In genomic region chr3:138609898-138610266, GRCh38 we compare ENCODE assay signal across 8 cellular contexts. TPM values are rescaled to one million over a fixed set of nuclear protein-coding genes. Genes with fewer than 3 reads are reported as not detected.
DNase-seq lines count a peak whose midpoint lies in the region; ATAC-seq and TF ChIP-seq lines count a peak whose summit lies in the region.

No MANE protein-coding gene starts in this region.

- no peak for TF ChIP-seq CTCF in cardiac muscle cell (IDR thresholded peaks at IDR 0.05; ENCODE audit: low read depth, low read length)
- no peak for TF ChIP-seq CTCF in lower lobe of right lung (IDR thresholded peaks at IDR 0.05)
- no peak for TF ChIP-seq CTCF in upper lobe of right lung (IDR thresholded peaks at IDR 0.05)

- intact Hi-C loops in left ventricle myocardium superior (cut with micrococcal nuclease) (no loop called here), lower lobe of right lung (cut with DNase I) (no loop called here), upper lobe of right lung (cut with DNase I) (no loop called here)

- H3K27me3 Mint-ChIP-seq in activated naive CD8-positive, alpha-beta T cell treated with anti-CD3 and anti-CD28 coated beads, Interleukin-2, amount 10 ng/mL, durations not matched to agents 7 days and 5 days, result peaks cover 2% of the 10 kb centered on the region

- H3K9me3 Mint-ChIP-seq in activated naive CD8-positive, alpha-beta T cell treated with anti-CD3 and anti-CD28 coated beads, Interleukin-2, amount 10 ng/mL, durations not matched to agents 7 days and 5 days, result no peaks in the 10 kb centered on the region

- ATAC-seq in left ventricle myocardium superior, result no peak
- no peak for ATAC-seq in activated naive CD8-positive, alpha-beta T cell treated with anti-CD3 and anti-CD28 coated beads, Interleukin-2, amount 10 ng/mL, durations not matched to agents 7 days and 5 days (ENCODE audit: low read depth)
- ATAC-seq in lower lobe of right lung, result no peak
- no peak for ATAC-seq in upper lobe of right lung

- peaks cover 11% of the 10 kb centered on the region for H3K36me3 Mint-ChIP-seq in activated naive CD8-positive, alpha-beta T cell treated with anti-CD3 and anti-CD28 coated beads, Interleukin-2, amount 10 ng/mL, durations not matched to agents 7 days and 5 days

- peaks cover 15% of the 10 kb centered on the region for H3K4me1 Mint-ChIP-seq in activated naive CD8-positive, alpha-beta T cell treated with anti-CD3 and anti-CD28 coated beads, Interleukin-2, amount 10 ng/mL, durations not matched to agents 7 days and 5 days

- H3K27ac ChIP-seq in cardiac muscle cell (no peak overlapping the region), lower lobe of right lung (peak overlapping the region; percentile 98), upper lobe of right lung (peak overlapping the region; percentile 98)

- POLR2A ChIA-PET in activated naive CD8-positive, alpha-beta T cell treated with anti-CD3 and anti-CD28 coated beads, Interleukin-2, amount 10 ng/mL, durations not matched to agents 7 days and 5 days (lab: Charles Lee), result interaction anchor here (3.9 kb wide), 1 partner anchor 16 kb away, joined by 25 read pairs; the partner anchor contains the start of gene CEP70

- H3K4me1 ChIP-seq in cardiac muscle cell (ENCODE audit: low read depth) (peaks cover 3% of the 10 kb centered on the region), lower lobe of right lung (peaks cover 14% of the 10 kb centered on the region), upper lobe of right lung (peaks cover 4% of the 10 kb centered on the region)

- H3K4me3 ChIP-seq in cardiac muscle cell (peak overlapping the region; percentile 37), lower lobe of right lung (peak overlapping the region; percentile 74), upper lobe of right lung (peak overlapping the region; percentile 74)

- no peak for DNase-seq in cardiac muscle cell (ENCODE audit: low read depth in 1 of 2, low spot score in 1 of 2)
- no peak for DNase-seq in left ventricle myocardium superior
- DNase-seq in activated naive CD8-positive, alpha-beta T cell treated with anti-CD3 and anti-CD28 coated beads, Interleukin-2, amount 10 ng/mL, durations not matched to agents 7 days and 5 days, result no peak
- DNase-seq in lower lobe of right lung, result no peak
- DNase-seq in upper lobe of right lung, result no peak
- no peak for DNase-seq in KG1 (lab: John Stamatoyannopoulos, UW)
- no peak for DNase-seq in activated effector memory CD4-positive, alpha-beta T cell treated with Interleukin-2 at 50 U/mL for 16 hours
- DNase-seq in DMS79 treated with DMSO at 0.1 percent for 48 hours (lab: John Stamatoyannopoulos, UW), result no peak

- no peaks in the 10 kb centered on the region for H3K27me3 ChIP-seq in cardiac muscle cell
- no peaks in the 10 kb centered on the region for H3K27me3 ChIP-seq in lower lobe of right lung (ENCODE audit: low read depth)
- no peaks in the 10 kb centered on the region for H3K27me3 ChIP-seq in upper lobe of right lung

- H3K4me3 Mint-ChIP-seq in activated naive CD8-positive, alpha-beta T cell treated with anti-CD3 and anti-CD28 coated beads, Interleukin-2, amount 10 ng/mL, durations not matched to agents 7 days and 5 days, result peak overlapping the region; percentile 91

- H3K9me3 ChIP-seq in cardiac muscle cell (ENCODE audit: low read depth) (no peaks in the 10 kb centered on the region), lower lobe of right lung (no peaks in the 10 kb centered on the region), upper lobe of right lung (no peaks in the 10 kb centered on the region)

- H3K27ac Mint-ChIP-seq in activated naive CD8-positive, alpha-beta T cell treated with anti-CD3 and anti-CD28 coated beads, Interleukin-2, amount 10 ng/mL, durations not matched to agents 7 days and 5 days, result peak overlapping the region; percentile 99

- H3K36me3 ChIP-seq in cardiac muscle cell (no peaks in the 10 kb centered on the region), lower lobe of right lung (no peaks in the 10 kb centered on the region), upper lobe of right lung (no peaks in the 10 kb centered on the region)

RNA-seq across cellular contexts. Expression of gene FAIM, which starts 1.3 kb away (rescaled TPM):
- 8.3 and 9.1 TPM in 2 replicates for total RNA-seq in cardiac muscle cell
- 4.2 and 12.6 TPM in 2 replicates for polyA plus RNA-seq in cardiac muscle cell
- 3.7 TPM for total RNA-seq in left ventricle myocardium superior
- total RNA-seq in activated naive CD8-positive, alpha-beta T cell treated with anti-CD3 and anti-CD28 coated beads, Interleukin-2, amount 10 ng/mL, durations not matched to agents 7 days and 5 days, result 1 to 10 TPM; 2.7 to 5.2 TPM
- 12.3 TPM for total RNA-seq in lower lobe of right lung
- 11.5 TPM for total RNA-seq in upper lobe of right lung

RNA-seq across cellular contexts. Expression of gene CEP70, which starts 15.8 kb away (rescaled TPM):
- total RNA-seq in cardiac muscle cell, result 18.3 and 43.1 TPM in 2 replicates
- polyA plus RNA-seq in cardiac muscle cell, result 29.1 and 49.8 TPM in 2 replicates
- total RNA-seq in left ventricle myocardium superior, result 22.6 TPM
- total RNA-seq in activated naive CD8-positive, alpha-beta T cell treated with anti-CD3 and anti-CD28 coated beads, Interleukin-2, amount 10 ng/mL, durations not matched to agents 7 days and 5 days, result 10 to 100 TPM; 24.9 to 28.3 TPM
- 45.2 TPM for total RNA-seq in lower lobe of right lung
- total RNA-seq in upper lobe of right lung, result 46.3 TPM
